In the genomic region with DNA sequence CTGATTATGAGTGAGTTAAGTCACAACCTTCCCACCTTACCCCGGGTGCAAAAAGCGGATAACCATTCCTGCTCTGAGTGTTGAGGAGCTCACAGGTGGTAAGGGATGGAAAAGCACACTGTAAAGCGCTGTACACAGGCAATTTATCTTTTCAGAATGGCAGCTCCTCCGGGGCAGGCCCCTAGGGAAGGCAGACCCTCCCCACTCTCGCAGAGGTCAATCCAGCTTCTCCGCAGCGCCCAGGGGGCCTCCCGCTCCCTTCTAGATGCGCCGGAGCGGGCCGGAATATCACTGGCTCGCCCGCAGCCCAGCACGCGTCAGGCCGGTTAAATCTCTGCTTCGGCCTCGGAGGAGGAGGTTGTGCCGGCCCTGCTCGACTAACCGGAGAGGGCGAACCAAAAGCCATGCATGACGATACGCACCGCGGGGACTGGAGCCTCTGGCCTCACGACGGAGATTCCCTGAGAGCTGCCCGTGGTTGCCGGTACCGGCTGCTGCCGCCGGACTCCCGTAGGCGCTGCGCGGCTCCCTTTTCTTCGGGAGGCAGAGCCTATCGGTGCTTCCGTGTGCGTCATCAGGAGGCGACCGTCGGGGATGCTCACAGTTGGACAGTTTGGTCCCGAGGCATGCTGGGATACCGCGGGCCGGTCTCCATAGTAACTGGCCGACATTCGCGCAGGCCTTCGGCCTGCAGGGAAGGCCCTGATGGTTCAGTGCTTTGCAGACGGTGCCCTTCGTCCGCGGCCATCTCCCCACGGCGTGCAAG, we compare ENCODE assay signal across 8 cellular contexts. TPM values are rescaled to one million over a fixed set of nuclear protein-coding genes. Genes with fewer than 3 reads are reported as not detected.
DNase-seq lines count a peak whose midpoint lies in the region; ATAC-seq and TF ChIP-seq lines count a peak whose summit lies in the region.

A gene with protein sequence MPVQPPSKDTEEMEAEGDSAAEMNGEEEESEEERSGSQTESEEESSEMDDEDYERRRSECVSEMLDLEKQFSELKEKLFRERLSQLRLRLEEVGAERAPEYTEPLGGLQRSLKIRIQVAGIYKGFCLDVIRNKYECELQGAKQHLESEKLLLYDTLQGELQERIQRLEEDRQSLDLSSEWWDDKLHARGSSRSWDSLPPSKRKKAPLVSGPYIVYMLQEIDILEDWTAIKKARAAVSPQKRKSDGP (minus strand): TSS at position 555 of the 766 bp plus-strand sequence. CDS start 2,870 bp downstream, outside the sequence.

- H3K27me3 ChIP-seq in Loucy (ENCODE audit: insufficient read depth, low read length, poor library complexity, severe bottlenecking) (no peaks in the 10 kb centered on the region), RWPE2 (ENCODE audit: insufficient read depth, poor library complexity, severe bottlenecking) (no peaks in the 10 kb centered on the region)

- no peaks in the 10 kb centered on the region for H3K9me3 ChIP-seq in Loucy (ENCODE audit: insufficient read depth, low read depth, low read length)
- H3K9me3 ChIP-seq in RWPE2 (ENCODE audit: severe bottlenecking) = no peaks in the 10 kb centered on the region

- peak within 1 kb of the TSS; percentile 93 for H3K4me3 Mint-ChIP-seq in activated T-helper 2 cell treated with anti-CD3 and anti-CD28 coated beads, Interferon-gamma antibody, Interleukin-2, Interleukin-4, amounts not matched to agents 10 μg/mL and 5 μg/mL and 100 μg/mL, durations not matched to agents 14 hours and 24 hours and 36 hours (ENCODE audit: low read depth)
- H3K4me3 Mint-ChIP-seq in natural killer cell = peak within 1 kb of the TSS; percentile 98

- H3K27ac ChIP-seq in RWPE2 (ENCODE audit: poor library complexity, severe bottlenecking) = peak within 1 kb of the TSS; percentile 59

- peaks cover 29% of the 10 kb centered on the region for H3K36me3 Mint-ChIP-seq in activated T-helper 2 cell treated with anti-CD3 and anti-CD28 coated beads, Interferon-gamma antibody, Interleukin-2, Interleukin-4, amounts not matched to agents 10 μg/mL and 5 μg/mL and 100 μg/mL, durations not matched to agents 14 hours and 24 hours and 36 hours (ENCODE audit: low read depth)
- no peaks in the 10 kb centered on the region for H3K36me3 Mint-ChIP-seq in natural killer cell

- H3K79me2 ChIP-seq in Loucy (ENCODE audit: insufficient read depth, low read length) = peaks cover 29% of the 10 kb centered on the region

- peak within 1 kb of the TSS; percentile 78 for H2AFZ ChIP-seq in Loucy (ENCODE audit: low read length)

- peaks cover 3% of the 10 kb centered on the region; the same call in 1 of the 2 replicates for H3F3A ChIP-seq in Loucy (ENCODE audit: low read depth)

- H3K9me2 ChIP-seq in Loucy (replicated peaks; ENCODE audit: low read depth, low read length) = no peaks in the 10 kb centered on the region

- intact Hi-C loops in activated T-helper 2 cell treated with anti-CD3 and anti-CD28 coated beads, Interferon-gamma antibody, Interleukin-2, Interleukin-4, amounts not matched to agents 10 μg/mL and 5 μg/mL and 100 μg/mL, durations not matched to agents 14 hours and 24 hours and 36 hours (cut with micrococcal nuclease) = loop anchor here (1.0 to 5.0 kb wide), 3 partner anchors 28 to 498 kb away; a partner anchor contains a TSS
- intact Hi-C loops in natural killer cell (cut with micrococcal nuclease) = loop anchor here (1.0 to 10.0 kb wide), 3 partner anchors 32 to 1260 kb away; a partner anchor contains a TSS

- H3K4me3 ChIP-seq in Loucy (ENCODE audit: low read length, poor library complexity, severe bottlenecking) (peak within 1 kb of the TSS; percentile 83), RWPE2 (ENCODE audit: severe bottlenecking) (peak within 1 kb of the TSS; percentile 85)

- peak; percentile 77 for ATAC-seq in RWPE2 (ENCODE audit: low read depth)
- ATAC-seq in natural killer cell = peak; percentile 88 to 95 (median 91)

- H3K36me3 ChIP-seq in Loucy (ENCODE audit: insufficient read depth, low read length) = peaks cover 6% of the 10 kb centered on the region; the same call in 1 of the 2 replicates
- H3K36me3 ChIP-seq in RWPE2 (ENCODE audit: low read depth) = peaks cover 14% of the 10 kb centered on the region

- H3K4me1 ChIP-seq in Loucy (ENCODE audit: insufficient read depth, low read length, poor library complexity, severe bottlenecking) (peaks cover 28% of the 10 kb centered on the region), RWPE2 (ENCODE audit: insufficient read depth, poor library complexity, severe bottlenecking) (peaks cover 22% of the 10 kb centered on the region)

- peak within 1 kb of the TSS; percentile 84 for H3K9ac ChIP-seq in Loucy (ENCODE audit: low read depth, low read length, poor library complexity, severe bottlenecking)

- no peaks in the 10 kb centered on the region for H3K27me3 Mint-ChIP-seq in activated T-helper 2 cell treated with anti-CD3 and anti-CD28 coated beads, Interferon-gamma antibody, Interleukin-2, Interleukin-4, amounts not matched to agents 10 μg/mL and 5 μg/mL and 100 μg/mL, durations not matched to agents 14 hours and 24 hours and 36 hours (ENCODE audit: low read depth)
- peaks cover 0 to 7% of the 10 kb centered on the region in 2 donors for H3K27me3 Mint-ChIP-seq in natural killer cell (ENCODE audit: low read depth in 2 of 2)

- no peaks in the 10 kb centered on the region for H3K9me3 Mint-ChIP-seq in activated T-helper 2 cell treated with anti-CD3 and anti-CD28 coated beads, Interferon-gamma antibody, Interleukin-2, Interleukin-4, amounts not matched to agents 10 μg/mL and 5 μg/mL and 100 μg/mL, durations not matched to agents 14 hours and 24 hours and 36 hours
- no peaks in the 10 kb centered on the region for H3K9me3 Mint-ChIP-seq in natural killer cell

- TF ChIP-seq CTCF in Loucy (conservative IDR thresholded peaks at IDR 0.05; ENCODE audit: low read length) (no peak), RWPE2 (IDR thresholded peaks at IDR 0.05; ENCODE audit: poor library complexity, severe bottlenecking) (no peak), natural killer cell (IDR thresholded peaks at IDR 0.05) (no peak)

- DNase-seq in Daoy (ENCODE audit: low read depth) = peak; percentile 97
- peak; percentile 87 for DNase-seq in GOT3 (lab: John Stamatoyannopoulos, UW)
- peak; percentile 97 for DNase-seq in RWPE2 (ENCODE audit: low spot score)
- DNase-seq in activated T-helper 2 cell treated with anti-CD3 and anti-CD28 coated beads, Interferon-gamma antibody, Interleukin-2, Interleukin-4, amounts not matched to agents 10 μg/mL and 5 μg/mL and 100 μg/mL, durations not matched to agents 14 hours and 24 hours and 36 hours (ENCODE audit: low spot score) = peak; percentile 93
- peak; percentile 97 for DNase-seq in fibroblast of peridontal ligament (ENCODE audit: extremely low read depth)
- peak; percentile 95 for DNase-seq in natural killer cell
- peak; percentile 90 to 95 (median 92) for DNase-seq in stimulated activated naive CD4-positive, alpha-beta T cell (lab: John Stamatoyannopoulos, UW)

- peak within 1 kb of the TSS; percentile 91 for H3K4me2 ChIP-seq in Loucy (ENCODE audit: low read depth, low read length, poor library complexity, severe bottlenecking)

- H4K20me1 ChIP-seq in Loucy (ENCODE audit: insufficient read depth, low read length, poor library complexity, severe bottlenecking) = peaks cover 7% of the 10 kb centered on the region

- H3K27ac Mint-ChIP-seq in activated T-helper 2 cell treated with anti-CD3 and anti-CD28 coated beads, Interferon-gamma antibody, Interleukin-2, Interleukin-4, amounts not matched to agents 10 μg/mL and 5 μg/mL and 100 μg/mL, durations not matched to agents 14 hours and 24 hours and 36 hours = peak within 1 kb of the TSS; percentile 91
- H3K27ac Mint-ChIP-seq in natural killer cell = peak within 1 kb of the TSS; percentile 96

- H3K4me1 Mint-ChIP-seq in activated T-helper 2 cell treated with anti-CD3 and anti-CD28 coated beads, Interferon-gamma antibody, Interleukin-2, Interleukin-4, amounts not matched to agents 10 μg/mL and 5 μg/mL and 100 μg/mL, durations not matched to agents 14 hours and 24 hours and 36 hours (ENCODE audit: low read depth) = peaks cover 32% of the 10 kb centered on the region
- H3K4me1 Mint-ChIP-seq in natural killer cell = peaks cover 36 to 45% of the 10 kb centered on the region in 2 donors

RNA-seq across cellular contexts. Expression of the gene that starts here (rescaled TPM):
- 111 and 124 TPM in 2 replicates for total RNA-seq in Daoy (2014; rRNA removed; shearing (Covaris generic))
- 45.1 and 46.0 TPM in 2 replicates for total RNA-seq in activated T-helper 2 cell treated with anti-CD3 and anti-CD28 coated beads, Interferon-gamma antibody, Interleukin-2, Interleukin-4, amounts not matched to agents 10 μg/mL and 5 μg/mL and 100 μg/mL, durations not matched to agents 14 hours and 24 hours and 36 hours
- total RNA-seq in natural killer cell = 10 to 100 TPM; 48.1 to 55.6 (median 48.2) TPM

Comparison
In these comparisons a context has a peak if more than half of its experiments do, and no peak if none do; other contexts are left out.
1. Peak in every context shown above with its lines: DNase-seq, ATAC-seq, H3K4me3 ChIP-seq and H3K27ac ChIP-seq.